8 cellular contexts compared by ENCODE assay signal in the genomic region with DNA sequence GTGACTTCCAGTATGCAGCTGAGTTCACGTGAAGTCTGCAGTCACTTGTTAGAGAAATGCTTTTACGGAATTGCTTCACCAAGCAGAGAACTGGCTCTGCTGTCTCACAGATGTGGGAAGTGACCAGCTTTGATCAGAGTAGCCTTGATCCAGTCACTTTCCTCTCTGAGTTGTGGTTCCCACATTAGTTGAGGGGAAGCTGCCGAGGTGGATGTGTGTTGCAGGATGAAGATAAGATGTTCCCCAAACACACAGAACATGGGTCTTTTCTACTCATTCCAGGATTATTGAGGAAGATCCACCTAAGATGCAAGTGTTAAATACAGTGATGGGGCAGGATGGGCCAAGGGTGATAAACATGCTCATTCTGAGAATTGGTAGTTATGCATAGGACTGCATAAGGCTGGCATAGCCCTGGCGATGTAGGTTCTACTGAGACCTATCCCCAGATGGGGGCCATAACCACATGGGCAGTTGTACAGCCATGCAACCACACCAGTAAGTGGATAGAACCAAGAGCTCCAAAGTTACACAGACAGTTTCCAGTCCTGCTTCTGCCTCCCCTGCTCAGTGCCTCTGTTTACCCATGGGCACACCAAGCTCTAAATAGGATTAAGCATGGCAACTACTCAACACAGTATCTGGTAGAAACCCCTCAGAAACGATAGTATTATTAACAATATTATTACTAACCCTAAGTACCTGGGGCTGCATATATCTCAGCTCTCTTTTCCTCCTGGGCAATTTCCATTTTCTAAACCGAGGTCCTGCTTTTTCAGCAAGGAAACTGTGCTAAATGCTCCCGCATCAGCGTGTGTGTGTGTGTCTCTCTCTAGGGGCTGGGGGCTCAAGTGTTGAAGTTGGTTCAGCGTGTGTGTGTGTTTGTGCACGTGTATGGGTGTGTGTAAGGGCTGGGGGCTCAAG.
A peak's percentile ranks its signal among the peaks of the same experiment; 100 is the strongest.
DNase-seq lines count a peak whose midpoint lies in the region; ATAC-seq and TF ChIP-seq lines count a peak whose summit lies in the region.

No MANE protein-coding gene starts in this region.

- peak overlapping the region; percentile 90 for H3K4me3 Mint-ChIP-seq in neural crest cell

- no peaks in the 10 kb centered on the region for H3K36me3 Mint-ChIP-seq in neural crest cell (ENCODE audit: low read depth)

- no peaks in the 10 kb centered on the region for H3K9me3 Mint-ChIP-seq in neural crest cell

- peaks cover 2% of the 10 kb centered on the region for H3K27me3 Mint-ChIP-seq in neural crest cell (ENCODE audit: low read depth)

- H3K4me3 ChIP-seq in NT2/D1 (ENCODE audit: insufficient read length, low read depth) (peak overlapping the region; percentile 58), endocrine pancreas (ENCODE audit: control insufficient read depth, insufficient read depth, low read length) (peak overlapping the region; percentile 55)

- peak overlapping the region; percentile 99 for H3K27ac Mint-ChIP-seq in neural crest cell (ENCODE audit: unreplicated experiment)

- TF ChIP-seq CTCF in neural crest cell (conservative IDR thresholded peaks at IDR 0.05) = no peak

- peaks cover 34% of the 10 kb centered on the region for H3K4me1 Mint-ChIP-seq in neural crest cell

- H3K9me3 ChIP-seq in NT2/D1 (ENCODE audit: insufficient read depth, low read length) (no peaks in the 10 kb centered on the region), endocrine pancreas (ENCODE audit: control insufficient read depth, low read length) (no peaks in the 10 kb centered on the region)

- H3K36me3 ChIP-seq in NT2/D1 (ENCODE audit: insufficient read depth, insufficient read length, low read length) = no peaks in the 10 kb centered on the region
- no peaks in the 10 kb centered on the region for H3K36me3 ChIP-seq in endocrine pancreas (ENCODE audit: control insufficient read depth, insufficient read depth, low read length)

- peak overlapping the region; percentile 86 for H3K9ac ChIP-seq in NT2/D1 (ENCODE audit: insufficient read length, low read depth)
- H3K9ac ChIP-seq in endocrine pancreas (ENCODE audit: control insufficient read depth, insufficient read depth, low read length) = peak overlapping the region; percentile 50

- DNase-seq in CD1c-positive myeloid dendritic cell (ENCODE audit: extremely low spot score) (peak; percentile 32), NT2/D1 (ENCODE audit: low read depth, low spot score) (no peak), neural crest cell (ENCODE audit: low read depth, low spot score) (no peak), NCI-H748 (lab: John Stamatoyannopoulos, UW; ENCODE audit: unreplicated experiment) (no peak)

- no peak for ATAC-seq in HG03045 (IDR thresholded peaks at IDR 0.05; ENCODE audit: unreplicated experiment)
- ATAC-seq in GM21786 (IDR thresholded peaks at IDR 0.05; ENCODE audit: unreplicated experiment) = no peak
- no peak for ATAC-seq in GM21367 (IDR thresholded peaks at IDR 0.05; ENCODE audit: unreplicated experiment)

- H3K4me1 ChIP-seq in NT2/D1 (ENCODE audit: insufficient read depth, insufficient read length) = peaks cover 5% of the 10 kb centered on the region
- H3K4me1 ChIP-seq in endocrine pancreas (ENCODE audit: control insufficient read depth, insufficient read depth, low read length) = no peaks in the 10 kb centered on the region

- peaks cover 9% of the 10 kb centered on the region for H3K27me3 ChIP-seq in NT2/D1 (ENCODE audit: insufficient read depth, insufficient read length)
- no peaks in the 10 kb centered on the region for H3K27me3 ChIP-seq in endocrine pancreas (ENCODE audit: control insufficient read depth, insufficient read depth, low read length)
